24 cellular contexts compared by ENCODE assay signal in the genomic region with DNA sequence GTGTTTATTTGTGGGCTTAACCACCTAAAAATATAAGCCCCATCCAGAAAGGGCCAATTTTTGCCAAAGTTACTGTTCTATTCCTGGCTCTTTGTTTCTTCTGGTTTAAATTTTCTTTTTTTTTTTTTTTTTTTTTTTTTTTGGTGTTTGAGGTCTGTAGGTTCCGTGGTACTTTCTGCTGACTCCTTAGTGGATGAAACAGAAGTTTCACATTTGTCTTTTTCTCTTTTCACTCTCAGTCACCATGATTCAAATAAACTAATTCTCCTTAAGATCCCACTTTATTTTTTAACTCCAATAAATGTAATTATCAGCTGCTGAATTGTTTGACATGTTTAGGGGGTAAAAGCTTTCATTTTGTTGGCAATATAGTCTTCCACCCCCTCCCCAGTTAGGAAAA.
DNase-seq lines count a peak whose midpoint lies in the region; ATAC-seq and TF ChIP-seq lines count a peak whose summit lies in the region.
"Had no signal": no experiment of that assay in that cellular context is flagged by ENCODE, and none has a peak within 500 bp of the region (broad histone marks: within the 10 kb centered on the region; RNA-seq: fewer than 3 reads in every experiment).

No MANE protein-coding gene starts in this region.

- H3K27me3 ChIP-seq in CD4-positive, alpha-beta T cell (ENCODE audit: control insufficient read depth, insufficient read depth, low read length), result no peaks in the 10 kb centered on the region
- H3K27me3 ChIP-seq in MM.1S (replicated peaks; ENCODE audit: insufficient read depth, low read length) (no peaks in the 10 kb centered on the region), MG63 (peaks cover 3% of the 10 kb centered on the region; the same call in 1 of the 2 replicates)
- no peaks in the 10 kb centered on the region for H3K27me3 ChIP-seq in effector memory CD4-positive, alpha-beta T cell (replicated peaks; ENCODE audit: control insufficient read depth, insufficient read depth, low read length, poor library complexity, severe bottlenecking)
- H3K27me3 ChIP-seq: BLaER1, SJSA1 had no signal

- no peak overlapping the region for H2AFZ ChIP-seq in MM.1S (ENCODE audit: low read length)
- H2AFZ ChIP-seq: PC-9 had no signal

- no peaks in the 10 kb centered on the region for H3K9me3 ChIP-seq in CD4-positive, alpha-beta T cell (ENCODE audit: control insufficient read depth, low read length)
- H3K9me3 ChIP-seq in MM.1S (replicated peaks; ENCODE audit: insufficient read depth, low read length), result no peaks in the 10 kb centered on the region
- H3K9me3 ChIP-seq in effector memory CD4-positive, alpha-beta T cell (ENCODE audit: control insufficient read depth, low read length), result no peaks in the 10 kb centered on the region
- H3K9me3 ChIP-seq in MG63, result no peaks in the 10 kb centered on the region
- H3K9me3 ChIP-seq: BLaER1, HAP-1, SJSA1 had no signal

- peaks cover 54% of the 10 kb centered on the region for H3K36me3 Mint-ChIP-seq in activated T-cell treated with anti-CD3 and anti-CD28 coated beads, Interleukin-2, amount 50 U/mL, for 24 hours (ENCODE audit: low read depth)
- H3K36me3 Mint-ChIP-seq in activated T-cell treated with anti-CD3 and anti-CD28 coated beads, Interleukin-2, amount 50 U/mL, for 4 hours (ENCODE audit: insufficient read depth), result peaks cover 51% of the 10 kb centered on the region
- H3K36me3 Mint-ChIP-seq in CD4-positive, alpha-beta T cell (ENCODE audit: low read depth), result peaks cover 53% of the 10 kb centered on the region
- peaks cover 39% of the 10 kb centered on the region for H3K36me3 Mint-ChIP-seq in activated T-helper 1 cell treated with anti-CD3 and anti-CD28 coated beads, Interleukin-12 subunit alpha, Interleukin-12 subunit beta, Interleukin-2, Interleukin-4 antibody, amounts not matched to agents 30 ng/mL and 10 ng/mL and 1 ng/mL, durations not matched to agents 14 hours and 24 hours and 36 hours (ENCODE audit: low read depth)

- H3K27ac Mint-ChIP-seq in activated T-cell treated with anti-CD3 and anti-CD28 coated beads, Interleukin-2, amount 50 U/mL, for 24 hours, result peak overlapping the region; percentile 50
- peak overlapping the region; percentile 66 for H3K27ac Mint-ChIP-seq in CD4-positive, alpha-beta T cell
- H3K27ac Mint-ChIP-seq in activated T-helper 1 cell treated with anti-CD3 and anti-CD28 coated beads, Interleukin-12 subunit alpha, Interleukin-12 subunit beta, Interleukin-2, Interleukin-4 antibody, amounts not matched to agents 30 ng/mL and 10 ng/mL and 1 ng/mL, durations not matched to agents 14 hours and 24 hours and 36 hours, result peak overlapping the region; percentile 56
- H3K27ac Mint-ChIP-seq: HFFc6 had no signal

- H3F3A ChIP-seq in MM.1S (ENCODE audit: insufficient read depth, low read length), result no peaks in the 10 kb centered on the region

- H3K4me2 ChIP-seq in MM.1S (ENCODE audit: low read depth, low read length), result peak overlapping the region; percentile 24; the same call in 1 of the 2 replicates
- H3K4me2 ChIP-seq: BLaER1, PC-9 had no signal

- H4K20me1 ChIP-seq in MM.1S (ENCODE audit: insufficient read depth, low read length), result no peaks in the 10 kb centered on the region
- H4K20me1 ChIP-seq: BLaER1 had no signal

- no peaks in the 10 kb centered on the region for H3K9me2 ChIP-seq in MM.1S (replicated peaks; ENCODE audit: insufficient read depth, low read length)

- CTCF ChIA-PET in CD4-positive, alpha-beta T cell (lab: Charles Lee), result interaction anchor here (0.7 to 1.7 kb wide), 3 partner anchors 15 to 121 kb away, joined by 3 read pairs; no protein-coding TSS in a partner anchor

- H3K4me3 ChIP-seq in MM.1S (ENCODE audit: low read length), result no peak overlapping the region
- H3K4me3 ChIP-seq in effector memory CD4-positive, alpha-beta T cell (ENCODE audit: insufficient read depth, low read depth, low read length, poor library complexity, severe bottlenecking), result no peak overlapping the region
- H3K4me3 ChIP-seq in MG63, result no peak overlapping the region
- H3K4me3 ChIP-seq: BLaER1, HAP-1, K562, PC-9, SJSA1 had no signal

- peaks cover 16% of the 10 kb centered on the region for H3K4me1 ChIP-seq in MM.1S (ENCODE audit: low read length)
- H3K4me1 ChIP-seq in effector memory CD4-positive, alpha-beta T cell (ENCODE audit: control insufficient read depth, insufficient read depth, low read length, poor library complexity, severe bottlenecking), result no peaks in the 10 kb centered on the region
- H3K4me1 ChIP-seq: BLaER1, HAP-1, SJSA1 had no signal

- no peak for ATAC-seq in activated T-cell treated with anti-CD3 and anti-CD28 coated beads, Interleukin-2, amount 50 U/mL, for 4 hours
- ATAC-seq in CD4-positive, alpha-beta T cell (ENCODE audit: poor library complexity), result no peak
- ATAC-seq: K562, Right ventricle myocardium inferior had no signal

- no peak for TF ChIP-seq CTCF in CD4-positive, alpha-beta T cell (IDR thresholded peaks at IDR 0.05)
- no peak for TF ChIP-seq CTCF in MM.1S (IDR thresholded peaks at IDR 0.05; ENCODE audit: low read length)

- H3K9ac ChIP-seq in MM.1S (ENCODE audit: low read length), result no peak overlapping the region
- H3K9ac ChIP-seq: BLaER1 had no signal

- H3K79me2 ChIP-seq in MM.1S (ENCODE audit: low read length), result peaks cover 7% of the 10 kb centered on the region; the same call in 1 of the 2 replicates

- H3K27me3 Mint-ChIP-seq in activated T-cell treated with anti-CD3 and anti-CD28 coated beads, Interleukin-2, amount 50 U/mL, for 24 hours, result no peaks in the 10 kb centered on the region
- no peaks in the 10 kb centered on the region for H3K27me3 Mint-ChIP-seq in activated T-cell treated with anti-CD3 and anti-CD28 coated beads, Interleukin-2, amount 50 U/mL, for 4 hours (ENCODE audit: low read depth)
- H3K27me3 Mint-ChIP-seq in CD4-positive, alpha-beta T cell, result no peaks in the 10 kb centered on the region
- no peaks in the 10 kb centered on the region for H3K27me3 Mint-ChIP-seq in activated T-helper 1 cell treated with anti-CD3 and anti-CD28 coated beads, Interleukin-12 subunit alpha, Interleukin-12 subunit beta, Interleukin-2, Interleukin-4 antibody, amounts not matched to agents 30 ng/mL and 10 ng/mL and 1 ng/mL, durations not matched to agents 14 hours and 24 hours and 36 hours (ENCODE audit: insufficient read depth)
- H3K27me3 Mint-ChIP-seq: CD8-positive, alpha-beta memory T cell had no signal

- H3K36me3 ChIP-seq in MM.1S (replicated peaks; ENCODE audit: insufficient read depth, low read length) (no peaks in the 10 kb centered on the region), MG63 (no peaks in the 10 kb centered on the region)
- H3K36me3 ChIP-seq in effector memory CD4-positive, alpha-beta T cell (ENCODE audit: control insufficient read depth, insufficient read depth, low read length), result no peaks in the 10 kb centered on the region
- H3K36me3 ChIP-seq: BLaER1, HAP-1, SJSA1 had no signal

- H3K9me3 Mint-ChIP-seq in activated T-cell treated with anti-CD3 and anti-CD28 coated beads, Interleukin-2, amount 50 U/mL, for 24 hours, result no peaks in the 10 kb centered on the region
- H3K9me3 Mint-ChIP-seq in activated T-cell treated with anti-CD3 and anti-CD28 coated beads, Interleukin-2, amount 50 U/mL, for 4 hours, result no peaks in the 10 kb centered on the region
- H3K9me3 Mint-ChIP-seq in CD4-positive, alpha-beta T cell, result no peaks in the 10 kb centered on the region
- no peaks in the 10 kb centered on the region for H3K9me3 Mint-ChIP-seq in activated T-helper 1 cell treated with anti-CD3 and anti-CD28 coated beads, Interleukin-12 subunit alpha, Interleukin-12 subunit beta, Interleukin-2, Interleukin-4 antibody, amounts not matched to agents 30 ng/mL and 10 ng/mL and 1 ng/mL, durations not matched to agents 14 hours and 24 hours and 36 hours
- H3K9me3 Mint-ChIP-seq: HFFc6 had no signal

- intact Hi-C loops in CD4-positive, alpha-beta T cell (cut with DNase I, micrococcal nuclease), result no loop called here
- intact Hi-C loops in activated T-helper 1 cell treated with anti-CD3 and anti-CD28 coated beads, Interleukin-12 subunit alpha, Interleukin-12 subunit beta, Interleukin-2, Interleukin-4 antibody, amounts not matched to agents 30 ng/mL and 10 ng/mL and 1 ng/mL, durations not matched to agents 14 hours and 24 hours and 36 hours (cut with micrococcal nuclease), result loop anchor here (1.0 kb wide), 1 partner anchor 11 kb away; no protein-coding TSS in a partner anchor

- no peak for DNase-seq in activated T-cell treated with anti-CD3 and anti-CD28 coated beads, Interleukin-2, amount 50 U/mL, for 24 hours
- no peak for DNase-seq in activated T-cell treated with anti-CD3 and anti-CD28 coated beads, Interleukin-2, amount 50 U/mL, for 4 hours
- no peak for DNase-seq in CD4-positive, alpha-beta T cell
- DNase-seq in MM.1S (no peak), pons (ENCODE audit: low spot score) (no peak), MG63 (no peak)
- DNase-seq in activated T-helper 1 cell treated with anti-CD3 and anti-CD28 coated beads, Interleukin-12 subunit alpha, Interleukin-12 subunit beta, Interleukin-2, Interleukin-4 antibody, amounts not matched to agents 30 ng/mL and 10 ng/mL and 1 ng/mL, durations not matched to agents 14 hours and 24 hours and 36 hours (ENCODE audit: low spot score), result no peak
- DNase-seq in effector memory CD4-positive, alpha-beta T cell, result no peak
- DNase-seq: CD8-positive, alpha-beta memory T cell; DMS 273 treated with DMSO at 0.1 percent for 48 hours; DMS79 treated with DMSO at 0.1 percent for 48 hours; GF-D8; GOT3; HFFc6; NCI-H1417; NCI-H1694; NCI-H2029 treated with DMSO at 0.1 percent for 48 hours; NCI-H526 treated with DMSO at 0.1 percent for 48 hours; PC-9 had no signal

- H3K4me1 Mint-ChIP-seq in activated T-cell treated with anti-CD3 and anti-CD28 coated beads, Interleukin-2, amount 50 U/mL, for 24 hours (ENCODE audit: low read depth), result peaks cover 47% of the 10 kb centered on the region
- H3K4me1 Mint-ChIP-seq in activated T-cell treated with anti-CD3 and anti-CD28 coated beads, Interleukin-2, amount 50 U/mL, for 4 hours (ENCODE audit: low read depth), result peaks cover 32% of the 10 kb centered on the region
- H3K4me1 Mint-ChIP-seq in CD4-positive, alpha-beta T cell (ENCODE audit: low read depth), result peaks cover 59% of the 10 kb centered on the region
- peaks cover 19% of the 10 kb centered on the region for H3K4me1 Mint-ChIP-seq in activated T-helper 1 cell treated with anti-CD3 and anti-CD28 coated beads, Interleukin-12 subunit alpha, Interleukin-12 subunit beta, Interleukin-2, Interleukin-4 antibody, amounts not matched to agents 30 ng/mL and 10 ng/mL and 1 ng/mL, durations not matched to agents 14 hours and 24 hours and 36 hours (ENCODE audit: low read depth)

- H3K27ac ChIP-seq in CD4-positive, alpha-beta T cell (ENCODE audit: low read depth, low read length), result no peak overlapping the region
- no peak overlapping the region for H3K27ac ChIP-seq in MM.1S (ENCODE audit: low read length)
- no peak overlapping the region for H3K27ac ChIP-seq in effector memory CD4-positive, alpha-beta T cell (ENCODE audit: insufficient read depth, low read length, poor library complexity, severe bottlenecking)
- H3K27ac ChIP-seq: BLaER1, PC-9, SJSA1 had no signal

- POLR2A ChIA-PET in CD4-positive, alpha-beta T cell (lab: Charles Lee), result interaction anchor here (1.3 to 5.9 kb wide), 2 partner anchors 10 to 14 kb away, joined by 3 to 50 read pairs; no protein-coding TSS in a partner anchor

- peak overlapping the region; percentile 6 for H3K4me3 Mint-ChIP-seq in activated T-cell treated with anti-CD3 and anti-CD28 coated beads, Interleukin-2, amount 50 U/mL, for 24 hours
- H3K4me3 Mint-ChIP-seq in activated T-cell treated with anti-CD3 and anti-CD28 coated beads, Interleukin-2, amount 50 U/mL, for 4 hours, result no peak overlapping the region
- H3K4me3 Mint-ChIP-seq in CD4-positive, alpha-beta T cell, result no peak overlapping the region
- H3K4me3 Mint-ChIP-seq in activated T-helper 1 cell treated with anti-CD3 and anti-CD28 coated beads, Interleukin-12 subunit alpha, Interleukin-12 subunit beta, Interleukin-2, Interleukin-4 antibody, amounts not matched to agents 30 ng/mL and 10 ng/mL and 1 ng/mL, durations not matched to agents 14 hours and 24 hours and 36 hours, result no peak overlapping the region
- H3K4me3 Mint-ChIP-seq: CD8-positive, alpha-beta memory T cell; HFFc6 had no signal
